ENCODE assay signal across 19 cellular contexts in the genomic region with DNA sequence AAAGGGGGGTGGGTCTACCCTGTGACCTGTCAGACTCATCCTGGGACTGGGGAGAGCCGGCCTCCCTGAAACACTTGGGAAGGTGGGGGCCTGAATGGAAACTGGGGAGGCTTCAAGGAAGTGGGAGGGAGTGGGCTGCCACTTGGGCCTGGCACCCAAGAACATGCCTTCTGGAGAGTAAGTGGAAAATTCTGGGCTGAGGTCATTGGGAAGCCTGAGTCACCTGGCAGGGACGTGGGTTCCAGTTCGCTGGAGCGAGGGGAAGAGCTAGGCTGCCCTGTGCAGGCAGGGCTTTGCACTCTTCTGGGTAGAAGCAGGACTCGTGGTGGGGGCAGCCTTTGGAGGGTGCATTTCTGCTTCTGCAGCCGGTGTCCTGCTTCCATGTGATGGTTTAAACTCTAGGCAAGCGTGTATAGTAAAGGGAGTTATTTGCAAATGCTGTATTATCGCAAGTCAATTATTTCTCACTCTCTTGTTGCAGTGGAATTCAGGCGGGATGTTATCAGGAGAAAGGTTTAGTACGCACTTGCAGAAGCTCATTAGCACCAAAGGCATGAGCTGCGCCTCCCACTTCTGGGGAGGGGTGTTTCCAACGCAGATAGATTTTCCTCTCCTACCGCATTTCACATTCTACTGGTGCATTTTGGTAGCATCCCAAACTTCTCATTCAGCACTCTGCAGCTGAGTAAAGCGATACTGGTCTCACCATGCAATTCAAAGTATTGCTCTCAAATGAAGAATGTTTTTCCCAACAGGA. TPM values are rescaled to one million over a fixed set of nuclear protein-coding genes. Genes with fewer than 3 reads are reported as not detected.
DNase-seq lines count a peak whose midpoint lies in the region; ATAC-seq, FAIRE-seq and TF ChIP-seq lines count a peak whose summit lies in the region.
"Had no signal": no experiment of that assay in that cellular context is flagged by ENCODE, and none has a peak within 500 bp of the region (broad histone marks: within the 10 kb centered on the region; RNA-seq: fewer than 3 reads in every experiment).

No MANE protein-coding gene starts in this region.

- H3K79me2 ChIP-seq in H1 (ENCODE audit: control insufficient read depth in 1 of 2, insufficient read depth in 2 of 2, low read length in 2 of 2) = peaks cover 0 to 12% of the 10 kb centered on the region in 2 experiments; a peak in 3 of 4 replicates
- peaks cover 61% of the 10 kb centered on the region for H3K79me2 ChIP-seq in osteoblast (ENCODE audit: insufficient read depth, low read length)

- 92% methylated on average over 14 of the region's 14 CpGs; no CpG with 5 or more reads in 1 of the 2 experiments for WGBS in H1 (ENCODE audit: extremely low coverage in 1 of 2, insufficient coverage in 1 of 2, insufficient read length in 1 of 2, insufficient replicate concordance in 2 of 2, low coverage in 1 of 2, low lambda C conversion rate in 2 of 2, missing lambda C conversion rate in 1 of 2), 2 experiments

- H4K8ac ChIP-seq in H1 (ENCODE audit: extremely low read depth, insufficient read depth, low read length) = no peak overlapping the region; the same call in 1 of the 2 replicates

- H3K4me1 ChIP-seq in H1 (replicated peaks in 1 of 4; ENCODE audit: control insufficient read depth in 3 of 4, insufficient read depth in 4 of 4, low read length in 3 of 4) = peaks cover 3 to 13% (median 8%) of the 10 kb centered on the region in 4 experiments; a peak in 5 of 7 replicates
- peaks cover 19% of the 10 kb centered on the region for H3K4me1 ChIP-seq in osteoblast (ENCODE audit: insufficient read depth, low read length)

- peaks cover 5% of the 10 kb centered on the region for H3K23me2 ChIP-seq in H1 (ENCODE audit: low read depth, low read length)

- H2AK5ac ChIP-seq in H1 (ENCODE audit: low read depth, low read length) = no peak overlapping the region

- H2BK20ac ChIP-seq in H1 (ENCODE audit: low read length) = 0 out of 2 replicates have a peak overlapping the region, but pooled peaks have one; percentile 18

- H2BK120ac ChIP-seq in H1 (replicated peaks; ENCODE audit: low read depth, low read length) = no peak overlapping the region

- H3K27ac ChIP-seq in H1 (ENCODE audit: low read depth, low read length) = no peak overlapping the region
- no peak overlapping the region for H3K27ac ChIP-seq in osteoblast (ENCODE audit: low read depth, low read length)

- H3K4ac ChIP-seq in H1 (replicated peaks; ENCODE audit: insufficient read length, low read depth, low read length) = no peak overlapping the region

- no peak for ATAC-seq in HG03342 (IDR thresholded peaks at IDR 0.05; ENCODE audit: unreplicated experiment)
- no peak for ATAC-seq in HG03469 (IDR thresholded peaks at IDR 0.05; ENCODE audit: unreplicated experiment)
- no peak for ATAC-seq in HG02678 (IDR thresholded peaks at IDR 0.05; ENCODE audit: unreplicated experiment)
- ATAC-seq: activated T-cell treated with anti-CD3 and anti-CD28 coated beads, Interleukin-2, amount 50 U/mL, for 72 hours; stimulated activated effector memory CD8-positive, alpha-beta T cell treated with anti-CD3 and anti-CD28 coated beads, Interleukin-12 subunit alpha, Interleukin-12 subunit beta, amount 100 ng/mL, for 72 hours had no signal

- H2AFZ ChIP-seq in H1 (ENCODE audit: low read length) (no peak overlapping the region), osteoblast (ENCODE audit: low read length) (no peak overlapping the region)

- H3K23ac ChIP-seq in H1 (ENCODE audit: insufficient read length) = no peak overlapping the region

- H3K14ac ChIP-seq in H1 (ENCODE audit: insufficient read length) = no peak overlapping the region

- H4K20me1 ChIP-seq in H1 (replicated peaks in 1 of 2; ENCODE audit: control insufficient read depth in 1 of 2, insufficient read depth in 2 of 2, low read length in 2 of 2) = peaks cover 0 to 2% of the 10 kb centered on the region in 2 experiments
- peaks cover 20% of the 10 kb centered on the region for H4K20me1 ChIP-seq in osteoblast (ENCODE audit: insufficient read depth, low read length)

- H3K18ac ChIP-seq in H1 (ENCODE audit: extremely low read depth, low read length) = no peak overlapping the region

- TF ChIP-seq EP300 in H1 (IDR thresholded peaks at IDR 0.05; ENCODE audit: borderline replicate concordance in 1 of 2, low read depth in 2 of 2, low read length in 2 of 2) = no peak

- CTCF ChIA-PET in H1 (lab: Charles Lee; ENCODE audit: partially characterized antibody) = interaction anchor here (0.5 to 1.9 kb wide), 5 partner anchors 17 to 47 kb away, joined by 3 to 7 read pairs (median 3); no protein-coding TSS in a partner anchor

- H4K5ac ChIP-seq in H1 (ENCODE audit: insufficient read length, low read depth, low read length) = no peak overlapping the region

- no peak for FAIRE-seq in H1 (lab: Jason Lieb, UNC)
- FAIRE-seq: GM19239, small intestine had no signal

- POLR2A ChIA-PET in H1 (lab: Charles Lee; ENCODE audit: partially characterized antibody) = interaction anchor here (0.7 to 1.7 kb wide), 4 partner anchors 34 to 61 kb away, joined by 3 to 4 read pairs (median 3); no protein-coding TSS in a partner anchor

- peaks cover 0 to 4% (median 0%) of the 10 kb centered on the region in 4 experiments; a peak in 2 of 8 replicates for H3K36me3 ChIP-seq in H1 (ENCODE audit: control insufficient read depth in 2 of 4, insufficient read depth in 4 of 4, low read length in 3 of 4)
- no peaks in the 10 kb centered on the region for H3K36me3 ChIP-seq in osteoblast (ENCODE audit: insufficient read depth, low read length)

- H3K9me3 ChIP-seq in H1 (ENCODE audit: insufficient read depth in 2 of 2, low read depth in 1 of 2, low read length in 1 of 2) = no peaks in the 10 kb centered on the region; a peak in 1 of 4 replicates
- H3K9me3 ChIP-seq in osteoblast (ENCODE audit: low read depth, low read length) = peaks cover 3% of the 10 kb centered on the region

- H3K27me3 ChIP-seq in H1 (replicated peaks in 1 of 4; ENCODE audit: control insufficient read depth in 3 of 4, extremely low read depth in 1 of 4, insufficient read depth in 3 of 4, low read length in 3 of 4) = peaks cover 0 to 18% (median 13%) of the 10 kb centered on the region in 4 experiments; a peak in 6 of 7 replicates
- H3K27me3 ChIP-seq in osteoblast (ENCODE audit: insufficient read depth, low read length) = no peaks in the 10 kb centered on the region

- no peak overlapping the region for H4K91ac ChIP-seq in H1 (replicated peaks; ENCODE audit: insufficient read length, low read length)

- H2BK5ac ChIP-seq in H1 (ENCODE audit: low read depth, low read length) = peak overlapping the region; percentile 35; the same call in 1 of the 2 replicates

- no peak overlapping the region for H2BK15ac ChIP-seq in H1 (ENCODE audit: low read length)

- H3K79me1 ChIP-seq in H1 (ENCODE audit: low read depth, low read length) = peaks cover 11% of the 10 kb centered on the region

- H3K9ac ChIP-seq in H1 (replicated peaks in 1 of 4; ENCODE audit: extremely low read depth in 1 of 4, low read depth in 3 of 4, low read length in 3 of 4) = no peak overlapping the region
- H3K9ac ChIP-seq: SK-N-SH had no signal

- H2BK12ac ChIP-seq in H1 (ENCODE audit: low read depth, low read length) = no peak overlapping the region

- TF ChIP-seq CTCF in H1 (IDR thresholded peaks at IDR 0.05; ENCODE audit: control extremely low read depth in 1 of 3, insufficient read depth in 1 of 3, low read depth in 1 of 3, low read length in 3 of 3) = no peak
- TF ChIP-seq CTCF in osteoblast (IDR thresholded peaks at IDR 0.05; ENCODE audit: extremely low read depth, low read depth, low read length) = no peak

- H3K4me2 ChIP-seq in H1 (ENCODE audit: insufficient read depth in 1 of 2, low read depth in 2 of 2, low read length in 2 of 2) = no peak overlapping the region
- H3K4me2 ChIP-seq in osteoblast (ENCODE audit: insufficient read depth, low read length) = no peak overlapping the region
- H3K4me2 ChIP-seq: SK-N-SH had no signal

- no peak overlapping the region for H3K56ac ChIP-seq in H1 (replicated peaks; ENCODE audit: insufficient read length, low read depth, low read length)

- no peak for TF ChIP-seq POLR2A in H1 (IDR thresholded peaks at IDR 0.05; ENCODE audit: control extremely low read depth in 1 of 2, low read depth in 2 of 2, low read length in 2 of 2)

- no peak overlapping the region for H3K4me3 ChIP-seq in H1 (ENCODE audit: extremely low read depth in 1 of 4, insufficient read depth in 2 of 4, low read depth in 3 of 4, low read length in 4 of 4)
- H3K4me3 ChIP-seq in osteoblast (ENCODE audit: insufficient read depth, low read length) = no peak overlapping the region

- TF ChIP-seq RAD21 in H1 (IDR thresholded peaks at IDR 0.05 in 1 of 2, conservative IDR thresholded peaks at IDR 0.05 in 1 of 2; ENCODE audit: low read depth in 2 of 2, low read length in 2 of 2) = no peak

- DNase-seq in AG08395 (ENCODE audit: low spot score) = peak; percentile 46
- peak; percentile 49 for DNase-seq in M059J (ENCODE audit: low read depth)
- DNase-seq in H1 (ENCODE audit: low read depth in 1 of 2, low spot score in 2 of 2) = no peak
- DNase-seq in osteoblast (ENCODE audit: insufficient read length, low spot score, missing footprints) = peak; percentile 81
- DNase-seq in NCI-H1930 (lab: John Stamatoyannopoulos, UW) = no peak
- DNase-seq: activated CD4-positive, alpha-beta memory T cell treated with anti-CD3 and anti-CD28 coated beads for 36 hours; activated naive CD8-positive, alpha-beta T cell treated with anti-CD3 and anti-CD28 coated beads, Interleukin-2, amount 10 ng/mL, durations not matched to agents 7 days and 5 days; activated T-cell treated with anti-CD3 and anti-CD28 coated beads, Interleukin-2, amount 50 U/mL, for 72 hours; Calu3; GF-D8; NCI-H1694 treated with DMSO at 0.1 percent for 48 hours; NCI-H446 treated with DMSO at 0.1 percent for 48 hours; SK-N-SH; small intestine had no signal

RNA-seq across cellular contexts. Expression of gene LRRFIP1, which starts 3.8 kb away (rescaled TPM):
- 12.5 and 29.9 TPM in 2 replicates for total RNA-seq in M059J (2014; rRNA removed; shearing (Covaris generic))
- total RNA-seq in H1 (2021; fragmentation: NEBNext Ultra II Directional; extraction: Animal tissue kit (Norgen Biotek cat#: 25700)) = 68.6 and 75.8 TPM in 2 replicates
- 12.1 and 13.8 TPM in 2 replicates for polyA plus RNA-seq in H1 (2011; rRNA removed)
- 25.4 TPM for polyA plus RNA-seq in H1 (2011; cell fraction: cytosol; rRNA removed)
- polyA plus RNA-seq in H1 (2011; cell fraction: nucleus; rRNA removed) = 26.6 TPM
- polyA plus RNA-seq in H1 (2012, experiment 1 of 2) = 33.6 to 61.3 TPM (median 38.1 TPM) in 4 replicates
- 4.3 TPM for polyA plus RNA-seq in H1 (2012, experiment 2 of 2)
- 98.5 TPM for polyA plus RNA-seq in H1 (2013, experiment 1 of 2)
- 87.2 TPM for polyA plus RNA-seq in H1 (2013, experiment 2 of 2)
- 18.7 and 22.1 TPM in 2 replicates for polyA minus RNA-seq in H1 (2011; rRNA and poly(A)+ RNA removed)
- polyA minus RNA-seq in H1 (2011; cell fraction: cytosol; rRNA and poly(A)+ RNA removed) = 18.1 TPM
- polyA minus RNA-seq in H1 (2011; cell fraction: nucleus; rRNA and poly(A)+ RNA removed) = 46.1 TPM
- 48.3 and 51.8 TPM in 2 replicates for total RNA-seq in osteoblast

RNA-seq across cellular contexts. Expression of gene RAB17, which starts 40.7 kb away (rescaled TPM):
- 0.30 and 1.8 TPM in 2 replicates for total RNA-seq in M059J (2014; rRNA removed; shearing (Covaris generic))
- total RNA-seq in H1 (2021; fragmentation: NEBNext Ultra II Directional; extraction: Animal tissue kit (Norgen Biotek cat#: 25700)) = 83.4 and 83.8 TPM in 2 replicates
- 42.6 and 61.3 TPM in 2 replicates for polyA plus RNA-seq in H1 (2011; rRNA removed)
- 101 TPM for polyA plus RNA-seq in H1 (2011; cell fraction: cytosol; rRNA removed)
- 167 TPM for polyA plus RNA-seq in H1 (2011; cell fraction: nucleus; rRNA removed)
- polyA plus RNA-seq in H1 (2012, experiment 1 of 2) = 84.7 to 102 TPM (median 94.1 TPM) in 4 replicates
- polyA plus RNA-seq in H1 (2012, experiment 2 of 2) = 63.0 TPM
- polyA plus RNA-seq in H1 (2013, experiment 1 of 2) = 232 TPM
- 228 TPM for polyA plus RNA-seq in H1 (2013, experiment 2 of 2)
- polyA minus RNA-seq in H1 (2011; rRNA and poly(A)+ RNA removed) = 46.1 and 50.2 TPM in 2 replicates
- 25.8 TPM for polyA minus RNA-seq in H1 (2011; cell fraction: cytosol; rRNA and poly(A)+ RNA removed)
- polyA minus RNA-seq in H1 (2011; cell fraction: nucleus; rRNA and poly(A)+ RNA removed) = 47.1 TPM
- 0.36 TPM in 1 of 2 replicates, not detected in the other for total RNA-seq in osteoblast
- total RNA-seq: activated CD4-positive, alpha-beta memory T cell treated with anti-CD3 and anti-CD28 coated beads for 36 hours; activated naive CD8-positive, alpha-beta T cell treated with anti-CD3 and anti-CD28 coated beads, Interleukin-2, amount 10 ng/mL, durations not matched to agents 7 days and 5 days had no signal

Comparison
In these comparisons a context has a peak if more than half of its experiments do, and no peak if none do; other contexts are left out.
1. DNase-seq: peak in AG08395 (single experiment), M059J (single experiment) and osteoblast (single experiment); none in H1 (0 of 2) and NCI-H1930 (0 of 2).
2. RNA of gene RAB17, which starts 40.7 kb away (total RNA-seq): 83.4 to 83.8 TPM in H1; 0.30 to 1.8 TPM in M059J and 0.36 TPM in osteoblast; every median in the first group is over 10 times any median in the second.